26 cellular contexts compared by ENCODE assay signal in genomic region chr21:35337573-35337972, GRCh38.
DNase-seq lines count a peak whose midpoint lies in the region; ATAC-seq, FAIRE-seq and TF ChIP-seq lines count a peak whose summit lies in the region.
"Had no signal": no experiment of that assay in that cellular context is flagged by ENCODE, and none has a peak within 500 bp of the region (broad histone marks: within the 10 kb centered on the region; RNA-seq: fewer than 3 reads in every experiment).

No MANE protein-coding gene starts in this region.

- FAIRE-seq in HepG2 (lab: Jason Lieb, UNC) = no peak
- FAIRE-seq in small intestine (lab: Jason Lieb, UNC) = no peak
- FAIRE-seq: A549, D721Med, GM12878, GM19239, H1 had no signal

- POLR2A ChIA-PET in activated CD4-positive, alpha-beta memory T cell treated with anti-CD3 and anti-CD28 coated beads for 36 hours (lab: Charles Lee) = no interaction called here
- POLR2A ChIA-PET in activated CD4-positive, alpha-beta memory T cell treated with anti-CD3 and anti-CD28 coated beads, Interleukin-2, amount 10 ng/mL, durations not matched to agents 7 days and 5 days (lab: Charles Lee) = no interaction called here
- POLR2A ChIA-PET in HepG2 (lab: Yijun Ruan, JAX) = no interaction called here

- peaks cover 6% of the 10 kb centered on the region for H3K36me3 Mint-ChIP-seq in activated CD4-positive, alpha-beta memory T cell treated with anti-CD3 and anti-CD28 coated beads for 36 hours
- H3K36me3 Mint-ChIP-seq in activated CD4-positive, alpha-beta memory T cell treated with anti-CD3 and anti-CD28 coated beads, Interleukin-2, amount 10 ng/mL, durations not matched to agents 7 days and 5 days (ENCODE audit: low read depth) = peaks cover 2% of the 10 kb centered on the region
- H3K36me3 Mint-ChIP-seq: CD14-positive monocyte had no signal

- H4K20me1 ChIP-seq in HepG2 (ENCODE audit: insufficient read depth, low read length) (no peaks in the 10 kb centered on the region), OCI-LY3 (ENCODE audit: insufficient read depth, low read length) (no peaks in the 10 kb centered on the region)
- H4K20me1 ChIP-seq: BLaER1 treated with 17β-estradiol and CSF1 and Interleukin-3, amounts not matched to agents 10 nM and 100 nM had no signal

- H3K4me3 Mint-ChIP-seq in activated CD4-positive, alpha-beta memory T cell treated with anti-CD3 and anti-CD28 coated beads for 36 hours = no peak overlapping the region
- H3K4me3 Mint-ChIP-seq in activated CD4-positive, alpha-beta memory T cell treated with anti-CD3 and anti-CD28 coated beads, Interleukin-2, amount 10 ng/mL, durations not matched to agents 7 days and 5 days = no peak overlapping the region
- H3K4me3 Mint-ChIP-seq: CD14-positive monocyte; CD4-positive, alpha-beta T cell; CD8-positive, alpha-beta memory T cell had no signal

- intact Hi-C loops in activated CD4-positive, alpha-beta memory T cell treated with anti-CD3 and anti-CD28 coated beads for 36 hours (cut with micrococcal nuclease) = no loop called here
- intact Hi-C loops in HepG2 (cut with micrococcal nuclease; ENCODE audit: unreplicated experiment) = no loop called here
- intact Hi-C loops in right lobe of liver (cut with DNase I) = loop anchor here in 1 of 2 donors (10.0 kb wide), 1 partner anchor 63 kb away; no protein-coding TSS in a partner anchor

- TF ChIP-seq EP300 in HepG2 (IDR thresholded peaks at IDR 0.05; ENCODE audit: low read depth in 2 of 2, low read length in 2 of 2) = no peak
- TF ChIP-seq EP300 in HepG2 (CRISPR knock-in tag; IDR thresholded peaks at IDR 0.05; ENCODE audit: borderline replicate concordance) = no peak

- H3K27ac Mint-ChIP-seq in activated CD4-positive, alpha-beta memory T cell treated with anti-CD3 and anti-CD28 coated beads for 36 hours = peak overlapping the region; percentile 6
- H3K27ac Mint-ChIP-seq in activated CD4-positive, alpha-beta memory T cell treated with anti-CD3 and anti-CD28 coated beads, Interleukin-2, amount 10 ng/mL, durations not matched to agents 7 days and 5 days = no peak overlapping the region
- H3K27ac Mint-ChIP-seq: CD14-positive monocyte; CD4-positive, alpha-beta T cell had no signal

- ATAC-seq in HepG2 = no peak
- no peak for ATAC-seq in right lobe of liver
- ATAC-seq: A549, GM12878 had no signal

- H3K27ac ChIP-seq in HepG2 (ENCODE audit: extremely low read length, insufficient read depth, low read length) = no peak overlapping the region
- H3K27ac ChIP-seq in right lobe of liver = no peak overlapping the region
- H3K27ac ChIP-seq in OCI-LY3 (ENCODE audit: low read length) = peak overlapping the region; percentile 98
- no peak overlapping the region for H3K27ac ChIP-seq in small intestine (ENCODE audit: low read depth in 1 of 2, low read length in 1 of 2)
- H3K27ac ChIP-seq: A549; BLaER1 treated with 17β-estradiol and CSF1 and Interleukin-3, amounts not matched to agents 10 nM and 100 nM; GM23248 had no signal

- no peak overlapping the region for H3K4me3 ChIP-seq in HepG2 (replicated peaks in 1 of 3; ENCODE audit: insufficient read depth in 1 of 3, low read depth in 2 of 3, low read length in 3 of 3)
- H3K4me3 ChIP-seq in right lobe of liver = no peak overlapping the region
- H3K4me3 ChIP-seq in OCI-LY3 (ENCODE audit: low read length) = no peak overlapping the region
- H3K4me3 ChIP-seq in small intestine (ENCODE audit: low read depth in 1 of 2, low read length in 2 of 2) = no peak overlapping the region
- H3K4me3 ChIP-seq: A549; BLaER1 treated with 17β-estradiol and CSF1 and Interleukin-3, amounts not matched to agents 10 nM and 100 nM; GM12878; GM23248 had no signal

- no peaks in the 10 kb centered on the region for H3K27me3 ChIP-seq in HepG2 (ENCODE audit: control insufficient read depth in 1 of 2, insufficient read depth in 2 of 2, low read length in 2 of 2)
- H3K27me3 ChIP-seq in right lobe of liver = no peaks in the 10 kb centered on the region
- H3K27me3 ChIP-seq in OCI-LY3 (ENCODE audit: low read depth, low read length) = no peaks in the 10 kb centered on the region
- no peaks in the 10 kb centered on the region for H3K27me3 ChIP-seq in small intestine (ENCODE audit: control insufficient read depth in 2 of 2, insufficient read depth in 2 of 2, low read length in 2 of 2)
- H3K27me3 ChIP-seq: BE2C; BLaER1 treated with 17β-estradiol and CSF1 and Interleukin-3, amounts not matched to agents 10 nM and 100 nM had no signal

- H3K9me3 ChIP-seq in HepG2 (ENCODE audit: low read length) (no peaks in the 10 kb centered on the region), right lobe of liver (no peaks in the 10 kb centered on the region), OCI-LY3 (ENCODE audit: insufficient read depth, low read length) (0 out of 2 replicates have a peak, but pooled peaks cover 6% of the 10 kb centered on the region), small intestine (ENCODE audit: control insufficient read depth, low read depth) (no peaks in the 10 kb centered on the region)
- H3K9me3 ChIP-seq: A549 had no signal

- no peak for TF ChIP-seq CTCF in HepG2 (CRISPR knock-in tag; IDR thresholded peaks at IDR 0.05)
- TF ChIP-seq CTCF in right lobe of liver (IDR thresholded peaks at IDR 0.05) = no peak
- TF ChIP-seq CTCF in OCI-LY3 (IDR thresholded peaks at IDR 0.05; ENCODE audit: low read depth, low read length) = no peak

- H3K4me2 ChIP-seq in HepG2 (ENCODE audit: low read depth, low read length) (no peak overlapping the region), OCI-LY3 (ENCODE audit: low read length) (no peak overlapping the region)
- H3K4me2 ChIP-seq: A549; BLaER1 treated with 17β-estradiol and CSF1 and Interleukin-3, amounts not matched to agents 10 nM and 100 nM had no signal

- CTCF ChIA-PET in activated CD4-positive, alpha-beta memory T cell treated with anti-CD3 and anti-CD28 coated beads for 36 hours (lab: Charles Lee) = interaction anchor here (1.3 to 1.4 kb wide), 2 partner anchors 13 to 20 kb away, joined by 4 read pairs; no protein-coding TSS in a partner anchor
- CTCF ChIA-PET in activated CD4-positive, alpha-beta memory T cell treated with anti-CD3 and anti-CD28 coated beads, Interleukin-2, amount 10 ng/mL, durations not matched to agents 7 days and 5 days (lab: Charles Lee) = no interaction called here
- CTCF ChIA-PET in HepG2 (lab: Yijun Ruan, JAX; ENCODE audit: low intra/inter-chr PET ratio, low total read pairs) = no interaction called here

- WGBS in HepG2 (ENCODE audit: low lambda C conversion rate) = 61% methylated on average over 7 of the region's 7 CpGs
- WGBS in right lobe of liver (ENCODE audit: insufficient coverage, low coverage, low lambda C conversion rate, missing lambda C conversion rate) = 91% methylated on average over 2 of the region's 7 CpGs
- WGBS in small intestine, 3 donors = 92 to 96% (median 95%) methylated on average over 7 of the region's 7 CpGs

- H3K79me2 ChIP-seq in HepG2 (ENCODE audit: insufficient read depth, low read length) (no peaks in the 10 kb centered on the region), OCI-LY3 (ENCODE audit: low read length) (no peaks in the 10 kb centered on the region)

- TF ChIP-seq POLR2A in HepG2 (IDR thresholded peaks at IDR 0.05; ENCODE audit: insufficient read depth in 1 of 2, low read depth in 2 of 2, low read length in 2 of 2) (no peak), right lobe of liver (IDR thresholded peaks at IDR 0.05) (no peak)

- H3K4me1 ChIP-seq in HepG2 (ENCODE audit: insufficient read depth, low read length) = no peaks in the 10 kb centered on the region
- H3K4me1 ChIP-seq in right lobe of liver = no peaks in the 10 kb centered on the region
- peaks cover 93% of the 10 kb centered on the region for H3K4me1 ChIP-seq in OCI-LY3 (ENCODE audit: low read length)
- H3K4me1 ChIP-seq in small intestine (ENCODE audit: control insufficient read depth in 2 of 2, insufficient read depth in 1 of 2, low read depth in 1 of 2, low read length in 1 of 2) = no peaks in the 10 kb centered on the region
- H3K4me1 ChIP-seq: A549, BE2C had no signal

- H2AFZ ChIP-seq in HepG2 (ENCODE audit: low read length) = no peak overlapping the region
- no peak overlapping the region for H2AFZ ChIP-seq in OCI-LY3 (ENCODE audit: low read depth, low read length)
- H2AFZ ChIP-seq: GM23248 had no signal

- peaks cover 2% of the 10 kb centered on the region for H3K9me3 Mint-ChIP-seq in activated CD4-positive, alpha-beta memory T cell treated with anti-CD3 and anti-CD28 coated beads for 36 hours
- H3K9me3 Mint-ChIP-seq in activated CD4-positive, alpha-beta memory T cell treated with anti-CD3 and anti-CD28 coated beads, Interleukin-2, amount 10 ng/mL, durations not matched to agents 7 days and 5 days = peaks cover 7% of the 10 kb centered on the region

- TF ChIP-seq RAD21 in HepG2 (CRISPR knock-in tag; IDR thresholded peaks at IDR 0.05) = no peak

- no peak overlapping the region for H3K9ac ChIP-seq in HepG2 (ENCODE audit: insufficient read depth, low read depth, low read length)
- H3K9ac ChIP-seq in OCI-LY3 (ENCODE audit: low read length) = no peak overlapping the region
- H3K9ac ChIP-seq: BLaER1 treated with 17β-estradiol and CSF1 and Interleukin-3, amounts not matched to agents 10 nM and 100 nM; GM23248 had no signal

- no peaks in the 10 kb centered on the region for H3K36me3 ChIP-seq in HepG2 (replicated peaks in 1 of 2; ENCODE audit: control insufficient read depth in 1 of 2, insufficient read depth in 2 of 2, low read length in 2 of 2)
- H3K36me3 ChIP-seq in right lobe of liver = no peaks in the 10 kb centered on the region
- peaks cover 25% of the 10 kb centered on the region for H3K36me3 ChIP-seq in OCI-LY3 (replicated peaks; ENCODE audit: low read depth, low read length)
- H3K36me3 ChIP-seq in small intestine (ENCODE audit: control insufficient read depth in 2 of 2, insufficient read depth in 2 of 2, low read length in 2 of 2) = no peaks in the 10 kb centered on the region
- H3K36me3 ChIP-seq: BE2C; BLaER1 treated with 17β-estradiol and CSF1 and Interleukin-3, amounts not matched to agents 10 nM and 100 nM had no signal

- peaks cover 45% of the 10 kb centered on the region for H3K4me1 Mint-ChIP-seq in activated CD4-positive, alpha-beta memory T cell treated with anti-CD3 and anti-CD28 coated beads for 36 hours (ENCODE audit: low read depth)
- H3K4me1 Mint-ChIP-seq in activated CD4-positive, alpha-beta memory T cell treated with anti-CD3 and anti-CD28 coated beads, Interleukin-2, amount 10 ng/mL, durations not matched to agents 7 days and 5 days = peaks cover 9% of the 10 kb centered on the region

- no peaks in the 10 kb centered on the region for H3K27me3 Mint-ChIP-seq in activated CD4-positive, alpha-beta memory T cell treated with anti-CD3 and anti-CD28 coated beads for 36 hours
- no peaks in the 10 kb centered on the region for H3K27me3 Mint-ChIP-seq in activated CD4-positive, alpha-beta memory T cell treated with anti-CD3 and anti-CD28 coated beads, Interleukin-2, amount 10 ng/mL, durations not matched to agents 7 days and 5 days
- H3K27me3 Mint-ChIP-seq: CD4-positive, alpha-beta T cell had no signal

- in situ Hi-C loops in HepG2 (cut with HindIII; ENCODE audit: extremely low pct_ligation_motif_present, low pct_unique_long_range_greater_than_20kb) = no loop called here

- DNase-seq in activated CD4-positive, alpha-beta memory T cell treated with anti-CD3 and anti-CD28 coated beads for 36 hours = no peak
- DNase-seq in activated CD4-positive, alpha-beta memory T cell treated with anti-CD3 and anti-CD28 coated beads, Interleukin-2, amount 10 ng/mL, durations not matched to agents 7 days and 5 days = no peak
- DNase-seq in HepG2 (ENCODE audit: low spot score) = no peak
- no peak for DNase-seq in right lobe of liver
- no peak for DNase-seq in small intestine
- DNase-seq: 8988T; ACHN; AML-193; BE2C; CD4-positive, alpha-beta T cell; CD8-positive, alpha-beta memory T cell; DMS 273 treated with DMSO at 0.1 percent for 48 hours; DMS79; EL; GDM1; GM23248; H7; HCEC 1CT had no signal

- no TSS peak for BruUV-seq in HepG2 (replicated peaks; lab: Mats Ljungman, UMichigan)
